In genomic region chr16:85400305-85401205, GRCh38 we compare ENCODE assay signal across 28 cellular contexts.
DNase-seq lines count a peak whose midpoint lies in the region; ATAC-seq, FAIRE-seq and TF ChIP-seq lines count a peak whose summit lies in the region.
"Had no signal": no experiment of that assay in that cellular context is flagged by ENCODE, and none has a peak within 500 bp of the region (broad histone marks: within the 10 kb centered on the region; RNA-seq: fewer than 3 reads in every experiment).

No MANE protein-coding gene starts in this region.

- H3K18ac ChIP-seq in H1 (ENCODE audit: extremely low read depth, low read length) (no peak overlapping the region), neuronal stem cell (ENCODE audit: low read length) (no peak overlapping the region)

- DNase-seq in GM12891 (ENCODE audit: insufficient read length, low spot score): no peak
- DNase-seq in H1 (ENCODE audit: low read depth in 1 of 2, low spot score in 2 of 2): no peak
- DNase-seq in neuronal stem cell (ENCODE audit: low spot score): no peak
- no peak for DNase-seq in osteocyte (ENCODE audit: extremely low spot score, unreplicated experiment)
- no peak for DNase-seq in NCI-H1417 treated with DMSO at 0.1 percent for 48 hours (lab: John Stamatoyannopoulos, UW)
- DNase-seq in DMS 273 (lab: John Stamatoyannopoulos, UW; ENCODE audit: unreplicated experiment): no peak
- DNase-seq: activated naive CD8-positive, alpha-beta T cell treated with anti-CD3 and anti-CD28 coated beads, Interleukin-2, amount 50 U/mL, for 24 hours; CD4-positive, alpha-beta memory T cell; DMS53; effector CD8-positive, alpha-beta T cell; GF-D8; HCEC 1CT; Kasumi-1; kidney glomerular epithelial cell; mesendoderm; naive B cell; NCI-H1048; NCI-H187 treated with DMSO at 0.1 percent for 48 hours; NCI-H226; NCI-H748 treated with DMSO at 0.1 percent for 48 hours had no signal

- no peaks in the 10 kb centered on the region for H3K9me3 Mint-ChIP-seq in osteocyte (ENCODE audit: unreplicated experiment)
- H3K9me3 Mint-ChIP-seq: activated naive CD8-positive, alpha-beta T cell treated with anti-CD3 and anti-CD28 coated beads, Interleukin-2, amount 50 U/mL, for 24 hours; activated T-helper 2 cell treated with anti-CD3 and anti-CD28 coated beads, Interferon-gamma antibody, Interleukin-2, Interleukin-4, amounts not matched to agents 10 μg/mL and 5 μg/mL and 100 μg/mL, durations not matched to agents 14 hours and 24 hours and 36 hours; CD4-positive, alpha-beta memory T cell; naive B cell had no signal

- TF ChIP-seq EP300 in H1 (IDR thresholded peaks at IDR 0.05; ENCODE audit: borderline replicate concordance in 1 of 2, low read depth in 2 of 2, low read length in 2 of 2): no peak

- no peak overlapping the region for H2BK120ac ChIP-seq in H1 (replicated peaks; ENCODE audit: low read depth, low read length)
- no peak overlapping the region for H2BK120ac ChIP-seq in neuronal stem cell (ENCODE audit: low read depth, low read length)

- no peaks in the 10 kb centered on the region for H3K36me3 ChIP-seq in BLaER1 treated with 17β-estradiol and CSF1 and Interleukin-3, amounts not matched to agents 10 nM and 100 nM
- H3K36me3 ChIP-seq in H1 (ENCODE audit: control insufficient read depth in 2 of 4, insufficient read depth in 4 of 4, low read length in 3 of 4) (no peaks in the 10 kb centered on the region), neuronal stem cell (replicated peaks in 1 of 2; ENCODE audit: control insufficient read depth in 2 of 2, insufficient read depth in 2 of 2, low read length in 2 of 2) (peaks cover 0 to 2% of the 10 kb centered on the region in 2 donors)
- H3K36me3 ChIP-seq: gastroesophageal sphincter, ovary, suprapubic skin had no signal

- H3K27ac ChIP-seq in BLaER1 treated with 17β-estradiol and CSF1 and Interleukin-3, amounts not matched to agents 10 nM and 100 nM: no peak overlapping the region
- H3K27ac ChIP-seq in H1 (ENCODE audit: low read depth, low read length): no peak overlapping the region
- no peak overlapping the region for H3K27ac ChIP-seq in neuronal stem cell (replicated peaks; ENCODE audit: low read length)
- H3K27ac ChIP-seq: body of pancreas, gastroesophageal sphincter, ovary, suprapubic skin had no signal

- H3K4me3 Mint-ChIP-seq in osteocyte (ENCODE audit: unreplicated experiment): no peak overlapping the region
- H3K4me3 Mint-ChIP-seq: activated naive CD8-positive, alpha-beta T cell treated with anti-CD3 and anti-CD28 coated beads, Interleukin-2, amount 50 U/mL, for 24 hours; CD4-positive, alpha-beta memory T cell; naive B cell had no signal

- peak overlapping the region; percentile 82 for H3K56ac ChIP-seq in H1 (replicated peaks; ENCODE audit: insufficient read length, low read depth, low read length)

- H4K20me1 ChIP-seq in BLaER1 treated with 17β-estradiol and CSF1 and Interleukin-3, amounts not matched to agents 10 nM and 100 nM: peaks cover 0 to 31% (median 7%) of the 10 kb centered on the region in 11 experiments; a peak in 9 of 22 replicates
- H4K20me1 ChIP-seq in H1 (replicated peaks in 1 of 2; ENCODE audit: control insufficient read depth in 1 of 2, insufficient read depth in 2 of 2, low read length in 2 of 2): peaks cover 0 to 16% of the 10 kb centered on the region in 2 experiments

- no peak for ATAC-seq in HG03378 (IDR thresholded peaks at IDR 0.05; ENCODE audit: unreplicated experiment)
- ATAC-seq: activated naive CD8-positive, alpha-beta T cell treated with anti-CD3 and anti-CD28 coated beads, Interleukin-2, amount 50 U/mL, for 24 hours; esophagus mucosa; gastroesophageal sphincter had no signal

- peak overlapping the region; percentile 98 for H2AK5ac ChIP-seq in H1 (ENCODE audit: low read depth, low read length)
- H2AK5ac ChIP-seq in neuronal stem cell (ENCODE audit: low read depth, low read length): no peak overlapping the region

- no peak overlapping the region; a peak in 1 of 22 replicates for H3K9ac ChIP-seq in BLaER1 treated with 17β-estradiol and CSF1 and Interleukin-3, amounts not matched to agents 10 nM and 100 nM
- no peak overlapping the region for H3K9ac ChIP-seq in H1 (replicated peaks in 1 of 4; ENCODE audit: extremely low read depth in 1 of 4, low read depth in 3 of 4, low read length in 3 of 4)
- H3K9ac ChIP-seq in neuronal stem cell (ENCODE audit: low read depth, low read length, poor library complexity): no peak overlapping the region

- H4K91ac ChIP-seq in H1 (replicated peaks; ENCODE audit: insufficient read length, low read length) (no peak overlapping the region), neuronal stem cell (ENCODE audit: low read depth, low read length, poor library complexity) (peak overlapping the region; percentile 1)

- TF ChIP-seq CTCF in H1 (IDR thresholded peaks at IDR 0.05; ENCODE audit: control extremely low read depth in 1 of 3, insufficient read depth in 1 of 3, low read depth in 1 of 3, low read length in 3 of 3): no peak
- TF ChIP-seq CTCF in osteocyte (IDR thresholded peaks at IDR 0.05): no peak

- H3K79me2 ChIP-seq in H1 (ENCODE audit: control insufficient read depth in 1 of 2, insufficient read depth in 2 of 2, low read length in 2 of 2): no peaks in the 10 kb centered on the region

- H2BK5ac ChIP-seq in H1 (ENCODE audit: low read depth, low read length) (peak overlapping the region; percentile 77), neuronal stem cell (ENCODE audit: low read length) (no peak overlapping the region)

- FAIRE-seq in GM12891 (lab: Jason Lieb, UNC): peak; percentile 82
- peak; percentile 69 for FAIRE-seq in H1 (lab: Jason Lieb, UNC)

- H3K4ac ChIP-seq in H1 (replicated peaks; ENCODE audit: insufficient read length, low read depth, low read length) (peak overlapping the region; percentile 99), neuronal stem cell (ENCODE audit: low read length) (no peak overlapping the region)

- H3K23me2 ChIP-seq in H1 (ENCODE audit: low read depth, low read length): peaks cover 8% of the 10 kb centered on the region; the same call in 1 of the 2 replicates

- H3K4me1 ChIP-seq in BLaER1 treated with 17β-estradiol and CSF1 and Interleukin-3, amounts not matched to agents 10 nM and 100 nM: peaks cover 40 to 86% (median 81%) of the 10 kb centered on the region in 10 experiments
- H3K4me1 ChIP-seq in H1 (replicated peaks in 1 of 4; ENCODE audit: control insufficient read depth in 3 of 4, insufficient read depth in 4 of 4, low read length in 3 of 4): peaks cover 3 to 37% (median 21%) of the 10 kb centered on the region in 4 experiments
- H3K4me1 ChIP-seq in neuronal stem cell (ENCODE audit: control insufficient read depth in 2 of 2, insufficient read depth in 1 of 2, low read depth in 1 of 2, low read length in 2 of 2): peaks cover 4 to 34% of the 10 kb centered on the region in 2 donors

- no peak overlapping the region for H4K5ac ChIP-seq in H1 (ENCODE audit: insufficient read length, low read depth, low read length)

- peak overlapping the region; percentile 9 to 91 (median 56) for H3K4me2 ChIP-seq in BLaER1 treated with 17β-estradiol and CSF1 and Interleukin-3, amounts not matched to agents 10 nM and 100 nM
- H3K4me2 ChIP-seq in H1 (ENCODE audit: insufficient read depth in 1 of 2, low read depth in 2 of 2, low read length in 2 of 2) (no peak overlapping the region), neuronal stem cell (ENCODE audit: insufficient read depth, low read length, poor library complexity, severe bottlenecking) (no peak overlapping the region)

- peak overlapping the region; percentile 62 for H2BK20ac ChIP-seq in H1 (ENCODE audit: low read length)

- POLR2A ChIA-PET in H1 (lab: Charles Lee; ENCODE audit: partially characterized antibody): interaction anchor here (0.7 kb wide), 1 partner anchor 1361 kb away, joined by 3 read pairs; no protein-coding TSS in a partner anchor

- H2AFZ ChIP-seq in H1 (ENCODE audit: low read length) (no peak overlapping the region), neuronal stem cell (ENCODE audit: low read length) (no peak overlapping the region)

- peak overlapping the region; percentile 10 for H3K14ac ChIP-seq in H1 (ENCODE audit: insufficient read length)
- peak overlapping the region; percentile 5 for H3K14ac ChIP-seq in neuronal stem cell (ENCODE audit: low read length)

- H2BK12ac ChIP-seq in H1 (ENCODE audit: low read depth, low read length): peak overlapping the region; percentile 97
- no peak overlapping the region for H2BK12ac ChIP-seq in neuronal stem cell (ENCODE audit: low read length)

- CTCF ChIA-PET in H1 (lab: Charles Lee; ENCODE audit: partially characterized antibody): interaction anchor here (0.6 to 10.8 kb wide), 10 partner anchors 10 to 586 kb away, joined by 3 to 182 read pairs (median 8); no protein-coding TSS in a partner anchor

- H2BK15ac ChIP-seq in H1 (ENCODE audit: low read length) (peak overlapping the region; percentile 66; the same call in 1 of the 2 replicates), neuronal stem cell (ENCODE audit: low read length) (no peak overlapping the region)

- peaks cover 41% of the 10 kb centered on the region for H3K4me1 Mint-ChIP-seq in osteocyte (ENCODE audit: unreplicated experiment)
- H3K4me1 Mint-ChIP-seq: CD4-positive, alpha-beta memory T cell had no signal

- H4K8ac ChIP-seq in H1 (ENCODE audit: extremely low read depth, insufficient read depth, low read length): no peak overlapping the region
- H4K8ac ChIP-seq in neuronal stem cell (ENCODE audit: low read depth, low read length): no peak overlapping the region

- no peak for TF ChIP-seq RAD21 in H1 (IDR thresholded peaks at IDR 0.05 in 1 of 2, conservative IDR thresholded peaks at IDR 0.05 in 1 of 2; ENCODE audit: low read depth in 2 of 2, low read length in 2 of 2)

- H3K79me1 ChIP-seq in H1 (ENCODE audit: low read depth, low read length): peaks cover 6% of the 10 kb centered on the region
- H3K79me1 ChIP-seq in neuronal stem cell (ENCODE audit: low read depth, low read length): no peaks in the 10 kb centered on the region

- no peaks in the 10 kb centered on the region for H3K36me3 Mint-ChIP-seq in osteocyte (ENCODE audit: unreplicated experiment)
- H3K36me3 Mint-ChIP-seq: CD4-positive, alpha-beta memory T cell; naive B cell had no signal

- no peaks in the 10 kb centered on the region for H3K9me3 ChIP-seq in BLaER1 treated with 17β-estradiol and CSF1 and Interleukin-3, amounts not matched to agents 10 nM and 100 nM (replicated peaks in 1 of 11)
- H3K9me3 ChIP-seq in H1 (ENCODE audit: insufficient read depth in 2 of 2, low read depth in 1 of 2, low read length in 1 of 2) (peaks cover 0 to 3% of the 10 kb centered on the region in 2 experiments; a peak in 2 of 4 replicates), neuronal stem cell (replicated peaks in 1 of 2; ENCODE audit: control insufficient read depth in 2 of 2, insufficient read depth in 1 of 2, low read depth in 1 of 2, low read length in 2 of 2) (peaks cover 0 to 7% of the 10 kb centered on the region in 2 donors)
- H3K9me3 ChIP-seq: body of pancreas, gastroesophageal sphincter, ovary, suprapubic skin had no signal

- no peak overlapping the region for H3K27ac Mint-ChIP-seq in osteocyte (ENCODE audit: unreplicated experiment)
- H3K27ac Mint-ChIP-seq: activated naive CD8-positive, alpha-beta T cell treated with anti-CD3 and anti-CD28 coated beads, Interleukin-2, amount 50 U/mL, for 24 hours; activated T-helper 2 cell treated with anti-CD3 and anti-CD28 coated beads, Interferon-gamma antibody, Interleukin-2, Interleukin-4, amounts not matched to agents 10 μg/mL and 5 μg/mL and 100 μg/mL, durations not matched to agents 14 hours and 24 hours and 36 hours; CD4-positive, alpha-beta memory T cell; naive B cell had no signal

- H3K27me3 Mint-ChIP-seq in osteocyte (ENCODE audit: unreplicated experiment): no peaks in the 10 kb centered on the region
- H3K27me3 Mint-ChIP-seq: activated naive CD8-positive, alpha-beta T cell treated with anti-CD3 and anti-CD28 coated beads, Interleukin-2, amount 50 U/mL, for 24 hours had no signal

- WGBS in H1 (ENCODE audit: extremely low coverage in 1 of 2, insufficient coverage in 1 of 2, insufficient read length in 1 of 2, insufficient replicate concordance in 2 of 2, low coverage in 1 of 2, low lambda C conversion rate in 2 of 2, missing lambda C conversion rate in 1 of 2), 2 experiments: 85% methylated on average over 23 of the region's 25 CpGs; no CpG with 5 or more reads in 1 of the 2 experiments
- no CpG with 5 or more reads among the region's 25 CpGs for WGBS in neuronal stem cell (ENCODE audit: extremely low coverage in 2 of 2, insufficient read length in 2 of 2, insufficient replicate concordance in 1 of 2), 2 donors

- H3K23ac ChIP-seq in H1 (ENCODE audit: insufficient read length): peak overlapping the region; percentile 97
- H3K23ac ChIP-seq in neuronal stem cell (ENCODE audit: low read depth, low read length, poor library complexity): no peak overlapping the region

- H3K4me3 ChIP-seq in BLaER1 treated with 17β-estradiol and CSF1 and Interleukin-3, amounts not matched to agents 10 nM and 100 nM: no peak overlapping the region
- H3K4me3 ChIP-seq in H1 (ENCODE audit: extremely low read depth in 1 of 4, insufficient read depth in 2 of 4, low read depth in 3 of 4, low read length in 4 of 4) (no peak overlapping the region), neuronal stem cell (ENCODE audit: low read length in 2 of 2) (peak overlapping the region in 1 of 2 donors; percentile 33)
- H3K4me3 ChIP-seq: body of pancreas, gastroesophageal sphincter, ovary, suprapubic skin had no signal

- peaks cover 0 to 29% (median 0%) of the 10 kb centered on the region in 11 experiments; a peak in 7 of 22 replicates for H3K27me3 ChIP-seq in BLaER1 treated with 17β-estradiol and CSF1 and Interleukin-3, amounts not matched to agents 10 nM and 100 nM
- H3K27me3 ChIP-seq in H1 (replicated peaks in 1 of 4; ENCODE audit: control insufficient read depth in 3 of 4, extremely low read depth in 1 of 4, insufficient read depth in 3 of 4, low read length in 3 of 4) (no peaks in the 10 kb centered on the region), neuronal stem cell (ENCODE audit: control insufficient read depth in 3 of 3, insufficient read depth in 3 of 3, low read depth in 1 of 3, low read length in 3 of 3) (no peaks in the 10 kb centered on the region)
- H3K27me3 ChIP-seq: body of pancreas, gastroesophageal sphincter, ovary, suprapubic skin had no signal

- TF ChIP-seq POLR2A in GM12891 (IDR thresholded peaks at IDR 0.05; ENCODE audit: low read depth, low read length): no peak
- no peak for TF ChIP-seq POLR2A in H1 (IDR thresholded peaks at IDR 0.05; ENCODE audit: control extremely low read depth in 1 of 2, low read depth in 2 of 2, low read length in 2 of 2)

Comparison
In these comparisons a context has a peak if more than half of its experiments do, and no peak if none do; other contexts are left out.
1. H3K4me2 ChIP-seq: peak in BLaER1 treated with 17β-estradiol and CSF1 and Interleukin-3, amounts not matched to agents 10 nM and 100 nM (11 of 11); none in H1 (0 of 2) and neuronal stem cell (single experiment).